13 cellular contexts compared by ENCODE assay signal in the genomic region with DNA sequence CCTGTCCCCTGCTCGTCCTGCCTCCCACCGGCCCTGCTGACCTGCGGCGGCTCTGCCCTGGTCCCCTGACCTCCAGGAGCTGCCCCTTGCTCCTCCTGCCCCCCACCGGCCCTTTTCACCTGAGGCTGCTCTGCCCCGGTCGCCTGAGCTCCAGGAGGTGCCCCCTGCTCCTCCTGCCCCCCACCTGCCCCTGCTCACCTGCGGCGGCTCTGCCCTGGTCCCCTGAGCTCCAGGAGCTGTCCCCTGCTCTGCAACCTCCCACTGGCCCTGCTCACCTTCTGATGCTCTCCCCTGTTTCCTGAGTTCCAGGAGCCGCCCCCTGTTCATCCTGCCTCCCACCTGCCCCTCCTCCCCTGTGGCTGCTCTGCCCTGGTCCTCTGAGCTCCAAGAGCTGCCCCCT.
"Had no signal": no experiment of that assay in that cellular context is flagged by ENCODE, and none has a peak within 500 bp of the region (broad histone marks: within the 10 kb centered on the region; RNA-seq: fewer than 3 reads in every experiment).

No MANE protein-coding gene starts in this region.

- H3K27ac Mint-ChIP-seq: mesothelial cell of epicardium; natural killer cell; progenitor cell of endocrine pancreas; stimulated activated naive CD8-positive, alpha-beta T cell treated with anti-CD3 and anti-CD28 coated beads, Interleukin-15, Interleukin-2, amounts not matched to agents 100 ng/mL and 50 ng/mL, for 24 hours had no signal

- DNase-seq: cortex of kidney; effector CD8-positive, alpha-beta T cell; heart right ventricle; hypothalamus; natural killer cell; ovary; stimulated activated CD4-positive, alpha-beta T cell treated with anti-CD3 and anti-CD28 coated beads, Interleukin-2, amount 100 ng/mL, for 48 hours; tibial artery; upper lobe of right lung had no signal

- ATAC-seq: natural killer cell had no signal

- H3K27me3 Mint-ChIP-seq: progenitor cell of endocrine pancreas; stimulated activated naive CD8-positive, alpha-beta T cell treated with anti-CD3 and anti-CD28 coated beads, Interleukin-15, Interleukin-2, amounts not matched to agents 100 ng/mL and 50 ng/mL, for 24 hours had no signal

- H3K4me1 Mint-ChIP-seq: mesothelial cell of epicardium, natural killer cell, neural crest cell had no signal

- H3K9me3 Mint-ChIP-seq: stimulated activated naive CD8-positive, alpha-beta T cell treated with anti-CD3 and anti-CD28 coated beads, Interleukin-15, Interleukin-2, amounts not matched to agents 100 ng/mL and 50 ng/mL, for 24 hours had no signal

- H3K4me3 Mint-ChIP-seq: mesothelial cell of epicardium; natural killer cell; neural crest cell; stimulated activated naive CD8-positive, alpha-beta T cell treated with anti-CD3 and anti-CD28 coated beads, Interleukin-15, Interleukin-2, amounts not matched to agents 100 ng/mL and 50 ng/mL, for 24 hours had no signal
